3 cellular contexts compared by ENCODE assay signal in the genomic region with DNA sequence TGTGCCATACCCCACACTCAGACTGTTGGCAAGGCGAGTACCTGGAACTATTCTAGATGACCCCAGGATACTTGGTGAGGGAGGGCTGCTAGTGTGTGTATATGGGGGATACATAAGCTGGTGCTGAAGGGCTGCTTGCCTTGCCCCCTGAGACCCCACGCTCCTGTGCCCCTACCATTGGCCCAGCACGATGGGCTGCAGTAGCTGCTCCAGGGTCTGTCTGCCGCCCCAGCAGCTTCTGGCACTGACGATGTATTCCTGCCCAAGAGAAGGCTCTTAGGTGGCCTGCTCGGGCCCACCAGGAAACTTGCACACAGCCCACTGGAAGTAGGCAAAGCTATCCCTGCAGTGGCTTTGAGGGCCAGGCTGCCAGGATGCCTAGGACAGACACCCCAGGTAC. TPM values are rescaled to one million over a fixed set of nuclear protein-coding genes. Genes with fewer than 3 reads are reported as not detected.
"Had no signal": no experiment of that assay in that cellular context is flagged by ENCODE, and none has a peak within 500 bp of the region (broad histone marks: within the 10 kb centered on the region; RNA-seq: fewer than 3 reads in every experiment).

No MANE protein-coding gene starts in this region.

RNA-seq across cellular contexts. Expression of gene GPAT2, which starts 9.0 kb away (rescaled TPM):
- total RNA-seq: neural crest cell, osteocyte, progenitor cell of endocrine pancreas had no signal
